Comparison of ENCODE assay signal across 8 cellular contexts in genomic region chr12:1592444-1593231, GRCh38. TPM values are rescaled to one million over a fixed set of nuclear protein-coding genes. Genes with fewer than 3 reads are reported as not detected.
A peak's percentile ranks its signal among the peaks of the same experiment; 100 is the strongest.
DNase-seq lines count a peak whose midpoint lies in the region; ATAC-seq lines count a peak whose summit lies in the region.

No MANE protein-coding gene starts in this region.

- H3K4me1 Mint-ChIP-seq in activated CD4-positive, alpha-beta T cell treated with anti-CD3 and anti-CD28 coated beads for 36 hours = peaks cover 53% of the 10 kb centered on the region
- peaks cover 59% of the 10 kb centered on the region for H3K4me1 Mint-ChIP-seq in dendritic cell treated with granulocyte-macrophage colony-stimulating factor and Interleukin-4, amounts not matched to agents 40 ng/mL and 50 ng/mL, for 4 days (ENCODE audit: low read depth)

- H3K9me3 Mint-ChIP-seq in activated CD4-positive, alpha-beta T cell treated with anti-CD3 and anti-CD28 coated beads for 36 hours (ENCODE audit: low read depth) = no peaks in the 10 kb centered on the region
- H3K9me3 Mint-ChIP-seq in dendritic cell treated with granulocyte-macrophage colony-stimulating factor and Interleukin-4, amounts not matched to agents 40 ng/mL and 50 ng/mL, for 4 days = no peaks in the 10 kb centered on the region

- intact Hi-C loops in activated CD4-positive, alpha-beta T cell treated with anti-CD3 and anti-CD28 coated beads for 36 hours (cut with DNase I, micrococcal nuclease) = loop anchor here (5.0 kb wide), 8 partner anchors 60 to 1205 kb away; partner anchors contain the start of genes ADIPOR2 (in 1 of the 2), ERC1 (in 1 of the 2) and KDM5A (in 1 of the 2)
- intact Hi-C loops in dendritic cell treated with granulocyte-macrophage colony-stimulating factor and Interleukin-4, amounts not matched to agents 40 ng/mL and 50 ng/mL, for 4 days (cut with micrococcal nuclease) = no loop called here

- H3K27me3 Mint-ChIP-seq in activated CD4-positive, alpha-beta T cell treated with anti-CD3 and anti-CD28 coated beads for 36 hours = no peaks in the 10 kb centered on the region
- no peaks in the 10 kb centered on the region for H3K27me3 Mint-ChIP-seq in dendritic cell treated with granulocyte-macrophage colony-stimulating factor and Interleukin-4, amounts not matched to agents 40 ng/mL and 50 ng/mL, for 4 days

- peak overlapping the region; percentile 98 for H3K4me3 Mint-ChIP-seq in activated CD4-positive, alpha-beta T cell treated with anti-CD3 and anti-CD28 coated beads for 36 hours
- H3K4me3 Mint-ChIP-seq in dendritic cell treated with granulocyte-macrophage colony-stimulating factor and Interleukin-4, amounts not matched to agents 40 ng/mL and 50 ng/mL, for 4 days = peak overlapping the region; percentile 83

- DNase-seq in DMS 273 (lab: John Stamatoyannopoulos, UW; ENCODE audit: unreplicated experiment) (peak; percentile 70), DMS 273 treated with DMSO at 0.1 percent for 48 hours (lab: John Stamatoyannopoulos, UW) (no peak), NCI-H128 (lab: John Stamatoyannopoulos, UW; ENCODE audit: unreplicated experiment) (peak; percentile 43), medulla oblongata (ENCODE audit: extremely low spot score) (peak; percentile 64)
- DNase-seq in activated CD4-positive, alpha-beta T cell treated with anti-CD3 and anti-CD28 coated beads for 36 hours = peak; percentile 87
- peak; percentile 48 for DNase-seq in stimulated activated CD8-positive, alpha-beta memory T cell treated with anti-CD3 and anti-CD28 coated beads, Interleukin-4, amount 100 ng/mL, for 24 hours (ENCODE audit: low read depth)

- peaks cover 24% of the 10 kb centered on the region for H3K36me3 Mint-ChIP-seq in activated CD4-positive, alpha-beta T cell treated with anti-CD3 and anti-CD28 coated beads for 36 hours (ENCODE audit: low read depth)
- peaks cover 27% of the 10 kb centered on the region for H3K36me3 Mint-ChIP-seq in dendritic cell treated with granulocyte-macrophage colony-stimulating factor and Interleukin-4, amounts not matched to agents 40 ng/mL and 50 ng/mL, for 4 days (ENCODE audit: low read depth)

- POLR2A ChIA-PET in activated CD4-positive, alpha-beta T cell treated with anti-CD3 and anti-CD28 coated beads for 36 hours (lab: Charles Lee) = interaction anchor here (0.6 to 0.7 kb wide), 3 partner anchors 9 to 380 kb away, joined by 3 to 4 read pairs (median 3); no protein-coding TSS in a partner anchor

- CTCF ChIA-PET in activated CD4-positive, alpha-beta T cell treated with anti-CD3 and anti-CD28 coated beads for 36 hours (lab: Charles Lee) = interaction anchor here (0.6 to 7.6 kb wide), 16 partner anchors 10 to 1016 kb away, joined by 3 to 58 read pairs (median 3); partner anchors contain the start of genes ADIPOR2 and RAD52

- H3K27ac Mint-ChIP-seq in activated CD4-positive, alpha-beta T cell treated with anti-CD3 and anti-CD28 coated beads for 36 hours = peak overlapping the region; percentile 93
- H3K27ac Mint-ChIP-seq in dendritic cell treated with granulocyte-macrophage colony-stimulating factor and Interleukin-4, amounts not matched to agents 40 ng/mL and 50 ng/mL, for 4 days = peak overlapping the region; percentile 91

- peak; percentile 58 for ATAC-seq in activated CD4-positive, alpha-beta T cell treated with anti-CD3 and anti-CD28 coated beads for 36 hours
- no peak for ATAC-seq in HG02970 (IDR thresholded peaks at IDR 0.05; ENCODE audit: low FRiP score, unreplicated experiment)

RNA-seq across cellular contexts. Expression of gene FBXL14, which starts 1.7 kb away (rescaled TPM):
- 10 to 100 TPM; 17.0 to 17.8 TPM for total RNA-seq in activated CD4-positive, alpha-beta T cell treated with anti-CD3 and anti-CD28 coated beads for 36 hours

RNA-seq across cellular contexts. Expression of gene WNT5B, which starts 36.4 kb away (rescaled TPM):
- not detected for total RNA-seq in activated CD4-positive, alpha-beta T cell treated with anti-CD3 and anti-CD28 coated beads for 36 hours
